In genomic region chr3:171269557-171269956, GRCh38 we compare ENCODE assay signal across 11 cellular contexts.
DNase-seq lines count a peak whose midpoint lies in the region; ATAC-seq lines count a peak whose summit lies in the region.
"Had no signal": no experiment of that assay in that cellular context is flagged by ENCODE, and none has a peak within 500 bp of the region (broad histone marks: within the 10 kb centered on the region; RNA-seq: fewer than 3 reads in every experiment).

No MANE protein-coding gene starts in this region.

- H3K27me3 Mint-ChIP-seq in activated T-cell treated with anti-CD3 and anti-CD28 coated beads, Interleukin-2, amount 50 U/mL, for 4 hours (ENCODE audit: low read depth), result no peaks in the 10 kb centered on the region
- H3K27me3 Mint-ChIP-seq in activated CD4-positive, alpha-beta memory T cell treated with anti-CD3 and anti-CD28 coated beads for 36 hours, result no peaks in the 10 kb centered on the region
- no peaks in the 10 kb centered on the region for H3K27me3 Mint-ChIP-seq in stimulated activated naive CD8-positive, alpha-beta T cell treated with anti-CD3 and anti-CD28 coated beads, Interleukin-15, Interleukin-2, amounts not matched to agents 100 ng/mL and 50 ng/mL, for 24 hours

- DNase-seq in activated T-cell treated with anti-CD3 and anti-CD28 coated beads, Interleukin-2, amount 50 U/mL, for 4 hours, result no peak
- DNase-seq in activated T-cell treated with anti-CD3 and anti-CD28 coated beads, Interleukin-2, amount 50 U/mL, for 48 hours, result no peak
- DNase-seq in activated CD4-positive, alpha-beta memory T cell treated with anti-CD3 and anti-CD28 coated beads for 36 hours, result no peak
- DNase-seq in H4 (ENCODE audit: low spot score), result no peak
- DNase-seq in NCI-H2196 treated with DMSO at 0.1 percent for 48 hours (lab: John Stamatoyannopoulos, UW; ENCODE audit: unreplicated experiment), result no peak
- DNase-seq in NCI-H2029 (lab: John Stamatoyannopoulos, UW), result no peak
- DNase-seq: posterior cingulate gyrus, SHP77 treated with DMSO at 0.1 percent for 48 hours had no signal

- intact Hi-C loops in activated CD4-positive, alpha-beta memory T cell treated with anti-CD3 and anti-CD28 coated beads for 36 hours (cut with micrococcal nuclease), result loop anchor here (5.0 kb wide), 1 partner anchor 78 kb away; no protein-coding TSS in a partner anchor

- POLR2A ChIA-PET in activated CD4-positive, alpha-beta memory T cell treated with anti-CD3 and anti-CD28 coated beads for 36 hours (lab: Charles Lee), result no interaction called here

- peak; percentile 52 to 59 for ATAC-seq in activated T-cell treated with anti-CD3 and anti-CD28 coated beads, Interleukin-2, amount 50 U/mL, for 4 hours
- peak; percentile 51 for ATAC-seq in HG02852 (IDR thresholded peaks at IDR 0.05; ENCODE audit: unreplicated experiment)
- ATAC-seq: GM23338 had no signal

- peaks cover 4% of the 10 kb centered on the region for H3K36me3 Mint-ChIP-seq in activated T-cell treated with anti-CD3 and anti-CD28 coated beads, Interleukin-2, amount 50 U/mL, for 4 hours (ENCODE audit: insufficient read depth)
- peaks cover 5% of the 10 kb centered on the region for H3K36me3 Mint-ChIP-seq in activated CD4-positive, alpha-beta memory T cell treated with anti-CD3 and anti-CD28 coated beads for 36 hours
- peaks cover 5% of the 10 kb centered on the region for H3K36me3 Mint-ChIP-seq in stimulated activated naive CD8-positive, alpha-beta T cell treated with anti-CD3 and anti-CD28 coated beads, Interleukin-15, Interleukin-2, amounts not matched to agents 100 ng/mL and 50 ng/mL, for 24 hours (ENCODE audit: low read depth)

- H3K9me3 Mint-ChIP-seq in activated T-cell treated with anti-CD3 and anti-CD28 coated beads, Interleukin-2, amount 50 U/mL, for 4 hours, result no peaks in the 10 kb centered on the region
- peaks cover 1% of the 10 kb centered on the region for H3K9me3 Mint-ChIP-seq in activated CD4-positive, alpha-beta memory T cell treated with anti-CD3 and anti-CD28 coated beads for 36 hours
- H3K9me3 Mint-ChIP-seq in stimulated activated naive CD8-positive, alpha-beta T cell treated with anti-CD3 and anti-CD28 coated beads, Interleukin-15, Interleukin-2, amounts not matched to agents 100 ng/mL and 50 ng/mL, for 24 hours, result no peaks in the 10 kb centered on the region
- H3K9me3 Mint-ChIP-seq: GM23338 had no signal

- H3K27ac Mint-ChIP-seq in activated CD4-positive, alpha-beta memory T cell treated with anti-CD3 and anti-CD28 coated beads for 36 hours, result peak overlapping the region; percentile 6
- peak overlapping the region; percentile 59 for H3K27ac Mint-ChIP-seq in stimulated activated naive CD8-positive, alpha-beta T cell treated with anti-CD3 and anti-CD28 coated beads, Interleukin-15, Interleukin-2, amounts not matched to agents 100 ng/mL and 50 ng/mL, for 24 hours
- H3K27ac Mint-ChIP-seq: GM23338 had no signal

- H3K4me3 Mint-ChIP-seq in activated T-cell treated with anti-CD3 and anti-CD28 coated beads, Interleukin-2, amount 50 U/mL, for 4 hours, result peak overlapping the region; percentile 63
- H3K4me3 Mint-ChIP-seq in activated CD4-positive, alpha-beta memory T cell treated with anti-CD3 and anti-CD28 coated beads for 36 hours, result peak overlapping the region; percentile 17
- peak overlapping the region; percentile 45 for H3K4me3 Mint-ChIP-seq in stimulated activated naive CD8-positive, alpha-beta T cell treated with anti-CD3 and anti-CD28 coated beads, Interleukin-15, Interleukin-2, amounts not matched to agents 100 ng/mL and 50 ng/mL, for 24 hours
- H3K4me3 Mint-ChIP-seq: GM23338 had no signal

- peaks cover 82% of the 10 kb centered on the region for H3K4me1 Mint-ChIP-seq in activated T-cell treated with anti-CD3 and anti-CD28 coated beads, Interleukin-2, amount 50 U/mL, for 4 hours (ENCODE audit: low read depth)
- H3K4me1 Mint-ChIP-seq in activated CD4-positive, alpha-beta memory T cell treated with anti-CD3 and anti-CD28 coated beads for 36 hours (ENCODE audit: low read depth), result peaks cover 81% of the 10 kb centered on the region
- peaks cover 77% of the 10 kb centered on the region for H3K4me1 Mint-ChIP-seq in stimulated activated naive CD8-positive, alpha-beta T cell treated with anti-CD3 and anti-CD28 coated beads, Interleukin-15, Interleukin-2, amounts not matched to agents 100 ng/mL and 50 ng/mL, for 24 hours (ENCODE audit: low read depth)

- CTCF ChIA-PET in activated CD4-positive, alpha-beta memory T cell treated with anti-CD3 and anti-CD28 coated beads for 36 hours (lab: Charles Lee), result interaction anchor here (1.1 to 1.4 kb wide), 3 partner anchors 14 to 83 kb away, joined by 3 to 5 read pairs (median 4); no protein-coding TSS in a partner anchor
